ENCODE assay signal across 24 cellular contexts in the genomic region with DNA sequence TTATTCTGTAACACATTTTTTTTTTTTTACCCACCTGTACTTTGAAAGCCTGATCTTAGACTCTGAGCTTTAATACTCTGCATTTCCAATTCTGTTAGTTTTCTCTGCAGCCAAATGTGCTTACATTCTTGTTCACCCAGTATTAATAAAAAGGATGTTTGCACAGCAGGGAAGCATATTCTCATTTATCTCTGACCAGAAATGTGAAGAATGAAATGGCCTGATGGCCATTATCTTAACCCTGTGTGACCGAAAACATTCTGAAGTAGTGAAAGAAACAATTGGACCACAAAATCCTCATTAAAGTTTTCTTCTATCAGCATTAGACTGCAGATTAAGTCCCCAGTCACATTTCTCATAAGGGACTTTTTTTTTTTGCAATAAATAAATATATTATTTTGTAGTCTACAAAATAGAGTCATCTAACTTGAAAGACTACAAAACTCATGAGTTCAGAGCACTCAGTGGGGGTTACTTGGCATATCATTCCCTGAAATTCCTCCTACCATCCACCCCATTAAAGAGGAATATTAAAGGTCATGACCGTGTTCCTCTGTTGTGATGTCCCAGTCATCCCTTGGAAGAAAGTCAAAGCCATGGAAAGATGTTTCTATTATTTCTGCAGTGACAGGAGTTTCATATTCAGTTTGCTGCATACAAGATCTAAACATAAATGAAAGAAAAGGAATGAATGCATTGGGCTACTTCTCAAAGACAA.
"Had no signal": no experiment of that assay in that cellular context is flagged by ENCODE, and none has a peak within 500 bp of the region (broad histone marks: within the 10 kb centered on the region; RNA-seq: fewer than 3 reads in every experiment).

No MANE protein-coding gene starts in this region.

- H3K36me3 Mint-ChIP-seq: activated naive CD4-positive, alpha-beta T cell treated with anti-CD3 and anti-CD28 coated beads, Interleukin-2, amount 50 U/mL, for 72 hours; stimulated activated effector memory CD8-positive, alpha-beta T cell treated with anti-CD3 and anti-CD28 coated beads, Interleukin-12 subunit alpha, Interleukin-12 subunit beta, amount 100 ng/mL, for 72 hours; type B pancreatic cell; WTC11 had no signal

- H3K4me1 ChIP-seq: adrenal gland, body of pancreas, colonic mucosa, right atrium auricular region had no signal

- H3K36me3 ChIP-seq: adrenal gland, colonic mucosa, right atrium auricular region, stomach had no signal

- DNase-seq: activated CD4-positive, alpha-beta T cell treated with anti-CD3 and anti-CD28 coated beads for 36 hours; activated CD4-positive, alpha-beta T cell treated with anti-CD3 and anti-CD28 coated beads, Interleukin-2, amount 50 U/mL, for 48 hours; activated gamma-delta T cell treated with Interleukin-2 at 50 U/mL for 16 hours; activated T-cell treated with anti-CD3 and anti-CD28 coated beads for 4 hours; adrenal gland; body of pancreas; central memory CD4-positive, alpha-beta T cell; colonic mucosa; endodermal cell; foreskin melanocyte; glutamatergic neuron; hippocampal formation; kidney; small intestine; stimulated activated CD4-positive, alpha-beta T cell treated with anti-CD3 and anti-CD28 coated beads, Interleukin-4, amount 100 ng/mL, for 24 hours; stomach had no signal

- H3K27ac ChIP-seq: adrenal gland, body of pancreas, colonic mucosa, epithelial cell of prostate, right atrium auricular region, stomach had no signal

- H3K4me1 Mint-ChIP-seq: activated CD4-positive, alpha-beta T cell treated with anti-CD3 and anti-CD28 coated beads for 36 hours; stimulated activated effector memory CD8-positive, alpha-beta T cell treated with anti-CD3 and anti-CD28 coated beads, Interleukin-12 subunit alpha, Interleukin-12 subunit beta, amount 100 ng/mL, for 72 hours had no signal

- H3K9me3 Mint-ChIP-seq: endodermal cell, type B pancreatic cell had no signal

- H3K4me3 ChIP-seq: adrenal gland, body of pancreas, colonic mucosa, right atrium auricular region, stomach had no signal

- H3K9me3 ChIP-seq: adrenal gland, body of pancreas, colonic mucosa, right atrium auricular region, stomach had no signal

- H3K4me3 Mint-ChIP-seq: activated CD4-positive, alpha-beta T cell treated with anti-CD3 and anti-CD28 coated beads for 36 hours; activated T-helper 1 cell treated with anti-CD3 and anti-CD28 coated beads, Interleukin-12 subunit alpha, Interleukin-12 subunit beta, Interleukin-2, Interleukin-4 antibody, amounts not matched to agents 30 ng/mL and 10 ng/mL and 1 ng/mL, durations not matched to agents 14 hours and 24 hours and 36 hours; endodermal cell; stimulated activated effector memory CD8-positive, alpha-beta T cell treated with anti-CD3 and anti-CD28 coated beads, Interleukin-12 subunit alpha, Interleukin-12 subunit beta, amount 100 ng/mL, for 72 hours; type B pancreatic cell; WTC11 had no signal

- H3K27ac Mint-ChIP-seq: activated CD4-positive, alpha-beta T cell treated with anti-CD3 and anti-CD28 coated beads for 36 hours; activated naive CD4-positive, alpha-beta T cell treated with anti-CD3 and anti-CD28 coated beads, Interleukin-2, amount 50 U/mL, for 72 hours; activated T-helper 1 cell treated with anti-CD3 and anti-CD28 coated beads, Interleukin-12 subunit alpha, Interleukin-12 subunit beta, Interleukin-2, Interleukin-4 antibody, amounts not matched to agents 30 ng/mL and 10 ng/mL and 1 ng/mL, durations not matched to agents 14 hours and 24 hours and 36 hours; endodermal cell; progenitor cell of endocrine pancreas; stimulated activated effector memory CD8-positive, alpha-beta T cell treated with anti-CD3 and anti-CD28 coated beads, Interleukin-12 subunit alpha, Interleukin-12 subunit beta, amount 100 ng/mL, for 72 hours; type B pancreatic cell; WTC11 had no signal

- H3K27me3 Mint-ChIP-seq: activated CD4-positive, alpha-beta T cell treated with anti-CD3 and anti-CD28 coated beads for 36 hours; type B pancreatic cell had no signal

- H3K27me3 ChIP-seq: adrenal gland, body of pancreas, colonic mucosa, right atrium auricular region, stomach had no signal
